In genomic region chr20:651713-652610, GRCh38 we compare ENCODE assay signal across 9 cellular contexts. TPM values are rescaled to one million over a fixed set of nuclear protein-coding genes. Genes with fewer than 3 reads are reported as not detected.
DNase-seq lines count a peak whose midpoint lies in the region; ATAC-seq lines count a peak whose summit lies in the region.
"Had no signal": no experiment of that assay in that cellular context is flagged by ENCODE, and none has a peak within 500 bp of the region (broad histone marks: within the 10 kb centered on the region; RNA-seq: fewer than 3 reads in every experiment).

No MANE protein-coding gene starts in this region.

- peak overlapping the region; percentile 83 to 93 (median 88) for H3K4me3 Mint-ChIP-seq in CD4-positive, CD25-positive, alpha-beta regulatory T cell

- H3K9me3 ChIP-seq in CD4-positive, CD25-positive, alpha-beta regulatory T cell (ENCODE audit: control insufficient read depth in 2 of 2, low read length in 2 of 2), result no peaks in the 10 kb centered on the region
- H3K9me3 ChIP-seq in NT2/D1 (ENCODE audit: insufficient read depth, low read length) (no peaks in the 10 kb centered on the region; the same call in 1 of the 2 replicates), muscle layer of colon (ENCODE audit: low read length) (no peaks in the 10 kb centered on the region)

- peaks cover 5 to 34% (median 22%) of the 10 kb centered on the region in 4 donors for H3K4me1 Mint-ChIP-seq in CD4-positive, CD25-positive, alpha-beta regulatory T cell

- H3K27ac ChIP-seq in CD4-positive, CD25-positive, alpha-beta regulatory T cell (ENCODE audit: insufficient read depth, low read length, poor library complexity, severe bottlenecking), result no peak overlapping the region
- H3K27ac ChIP-seq in cingulate gyrus (ENCODE audit: low read depth, low read length), result peak overlapping the region; percentile 58
- H3K27ac ChIP-seq in muscle layer of colon (ENCODE audit: low read depth, low read length), result peak overlapping the region; percentile 49

- H3K9ac ChIP-seq in NT2/D1 (ENCODE audit: insufficient read length, low read depth) (peak overlapping the region; percentile 93), muscle layer of colon (ENCODE audit: low read length) (peak overlapping the region; percentile 76)

- no peak for ATAC-seq in CD4-positive, CD25-positive, alpha-beta regulatory T cell (ENCODE audit: low read depth in 2 of 2)
- ATAC-seq in GM19395 (IDR thresholded peaks at IDR 0.05; ENCODE audit: unreplicated experiment), result no peak
- ATAC-seq in HG03460 (IDR thresholded peaks at IDR 0.05; ENCODE audit: unreplicated experiment), result no peak

- no peaks in the 10 kb centered on the region for H3K9me3 Mint-ChIP-seq in CD4-positive, CD25-positive, alpha-beta regulatory T cell

- H3K27me3 ChIP-seq in CD4-positive, CD25-positive, alpha-beta regulatory T cell (ENCODE audit: control insufficient read depth, insufficient read depth, low read length), result no peaks in the 10 kb centered on the region
- H3K27me3 ChIP-seq in NT2/D1 (ENCODE audit: insufficient read depth, insufficient read length) (no peaks in the 10 kb centered on the region), muscle layer of colon (ENCODE audit: control insufficient read depth in 1 of 2, insufficient read depth in 2 of 2, low read length in 2 of 2) (no peaks in the 10 kb centered on the region)

- H3K27me3 Mint-ChIP-seq in CD4-positive, CD25-positive, alpha-beta regulatory T cell, result peaks cover 5% of the 10 kb centered on the region

- peak in 1 of 3 donors; percentile 22 for DNase-seq in CD4-positive, CD25-positive, alpha-beta regulatory T cell
- DNase-seq in NT2/D1 (ENCODE audit: low read depth, low spot score) (no peak), NCI-H1048 (lab: John Stamatoyannopoulos, UW) (no peak), SHP77 treated with DMSO at 0.1 percent for 48 hours (lab: John Stamatoyannopoulos, UW) (no peak)

- peaks cover 10% of the 10 kb centered on the region for H3K36me3 Mint-ChIP-seq in CD4-positive, CD25-positive, alpha-beta regulatory T cell

- peak overlapping the region; percentile 44 to 84 (median 67) for H3K27ac Mint-ChIP-seq in CD4-positive, CD25-positive, alpha-beta regulatory T cell

- peaks cover 24% of the 10 kb centered on the region for H3K4me1 ChIP-seq in CD4-positive, CD25-positive, alpha-beta regulatory T cell (ENCODE audit: control insufficient read depth, insufficient read depth, low read length, poor library complexity, severe bottlenecking)
- peaks cover 7% of the 10 kb centered on the region for H3K4me1 ChIP-seq in NT2/D1 (ENCODE audit: insufficient read depth, insufficient read length)
- H3K4me1 ChIP-seq in muscle layer of colon (ENCODE audit: insufficient read depth, low read length), result peaks cover 20% of the 10 kb centered on the region

- H3K4me3 ChIP-seq in CD4-positive, CD25-positive, alpha-beta regulatory T cell (ENCODE audit: low read depth, low read length), result peak overlapping the region; percentile 84
- H3K4me3 ChIP-seq in NT2/D1 (ENCODE audit: insufficient read length, low read depth), result peak overlapping the region; percentile 94
- H3K4me3 ChIP-seq in muscle layer of colon (ENCODE audit: low read depth in 1 of 2, low read length in 2 of 2), result peak overlapping the region; percentile 69 to 81

- H3K36me3 ChIP-seq in CD4-positive, CD25-positive, alpha-beta regulatory T cell (ENCODE audit: control insufficient read depth, insufficient read depth, low read length), result peaks cover 11% of the 10 kb centered on the region
- H3K36me3 ChIP-seq in NT2/D1 (ENCODE audit: insufficient read depth, insufficient read length, low read length), result peaks cover 38% of the 10 kb centered on the region
- peaks cover 27% of the 10 kb centered on the region for H3K36me3 ChIP-seq in muscle layer of colon (ENCODE audit: insufficient read depth, low read length)

RNA-seq across cellular contexts. Expression of gene SRXN1, which starts 1.0 kb away (rescaled TPM):
- 3.2 TPM for total RNA-seq in CD4-positive, CD25-positive, alpha-beta regulatory T cell
- 10 to 100 TPM in 3 of 4 donors, 1 to 10 TPM in 1; 7.5 to 15.1 (median 13.1) TPM for polyA plus RNA-seq in CD4-positive, CD25-positive, alpha-beta regulatory T cell

RNA-seq across cellular contexts. Expression of gene SCRT2, which starts 23.6 kb away (rescaled TPM):
- not detected for total RNA-seq in CD4-positive, CD25-positive, alpha-beta regulatory T cell
- polyA plus RNA-seq in CD4-positive, CD25-positive, alpha-beta regulatory T cell, result not detected
- total RNA-seq: myocyte had no signal

RNA-seq across cellular contexts. Expression of gene TCF15, which starts 41.9 kb away (rescaled TPM):
- not detected for total RNA-seq in CD4-positive, CD25-positive, alpha-beta regulatory T cell
- not detected for polyA plus RNA-seq in CD4-positive, CD25-positive, alpha-beta regulatory T cell
- total RNA-seq: myocyte had no signal
